In the genomic region with DNA sequence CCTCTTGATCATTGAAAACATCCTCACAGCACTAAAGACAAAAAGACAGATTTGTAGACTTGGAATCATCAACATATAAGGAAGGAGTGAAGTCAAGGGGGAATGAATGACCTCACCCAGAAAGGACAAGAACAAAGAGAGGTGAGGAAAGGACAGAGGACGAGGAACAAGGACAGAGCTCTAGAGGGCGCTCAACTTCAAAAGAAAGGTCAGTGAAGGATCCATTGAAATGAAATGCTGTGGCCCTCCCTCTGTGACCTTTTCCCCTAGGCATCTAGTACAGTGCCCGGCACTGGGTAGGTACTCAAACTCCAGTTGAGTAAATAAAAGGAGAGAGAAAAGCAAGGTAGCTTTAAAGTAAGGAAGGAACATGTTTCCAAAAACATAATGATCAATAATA, we compare ENCODE assay signal across 9 cellular contexts. TPM values are rescaled to one million over a fixed set of nuclear protein-coding genes. Genes with fewer than 3 reads are reported as not detected.
DNase-seq lines count a peak whose midpoint lies in the region; ATAC-seq and TF ChIP-seq lines count a peak whose summit lies in the region.
"Had no signal": no experiment of that assay in that cellular context is flagged by ENCODE, and none has a peak within 500 bp of the region (broad histone marks: within the 10 kb centered on the region; RNA-seq: fewer than 3 reads in every experiment).

No MANE protein-coding gene starts in this region.

- peak; percentile 21 for TF ChIP-seq RAD21 in SK-N-SH (IDR thresholded peaks at IDR 0.05; ENCODE audit: low read length)

- DNase-seq in ELR (ENCODE audit: low read depth), result peak; percentile 69
- no peak for DNase-seq in SK-N-SH
- DNase-seq in iPS-NIHi7 (ENCODE audit: extremely low spot score), result peak; percentile 69
- no peak for DNase-seq in dorsolateral prefrontal cortex
- no peak for DNase-seq in inferior parietal cortex (ENCODE audit: extremely low spot score)
- no peak for DNase-seq in OCI-M2 (lab: John Stamatoyannopoulos, UW; ENCODE audit: unreplicated experiment)

- H3K27me3 ChIP-seq in SK-N-SH (ENCODE audit: insufficient read depth) (peaks cover 4% of the 10 kb centered on the region; the same call in 1 of the 2 replicates), dorsolateral prefrontal cortex (no peaks in the 10 kb centered on the region), gastroesophageal sphincter (no peaks in the 10 kb centered on the region)
- H3K27me3 ChIP-seq: thyroid gland had no signal

- H3K4me3 ChIP-seq in SK-N-SH (ENCODE audit: low read depth in 2 of 2, low read length in 1 of 2) (no peak overlapping the region), dorsolateral prefrontal cortex (no peak overlapping the region), gastroesophageal sphincter (no peak overlapping the region)
- H3K4me3 ChIP-seq: thyroid gland had no signal

- H3K9ac ChIP-seq in SK-N-SH, result no peak overlapping the region

- no peaks in the 10 kb centered on the region for H3K79me2 ChIP-seq in SK-N-SH (ENCODE audit: insufficient read depth)

- POLR2A ChIA-PET in SK-N-SH (lab: Yijun Ruan, JAX), result no interaction called here

- no peak overlapping the region for H3K4me2 ChIP-seq in SK-N-SH

- H4K20me1 ChIP-seq in SK-N-SH (ENCODE audit: insufficient read depth), result no peaks in the 10 kb centered on the region

- intact Hi-C loops in dorsolateral prefrontal cortex (cut with DNase I), result no loop called here

- H3K9me3 ChIP-seq in SK-N-SH, result no peaks in the 10 kb centered on the region
- no peaks in the 10 kb centered on the region for H3K9me3 ChIP-seq in gastroesophageal sphincter
- H3K9me3 ChIP-seq: thyroid gland had no signal

- peak; percentile 41; the same call in 1 of the 2 replicates for TF ChIP-seq CTCF in SK-N-SH (IDR thresholded peaks at IDR 0.05)
- TF ChIP-seq CTCF in dorsolateral prefrontal cortex (IDR thresholded peaks at IDR 0.05 in 54 of 56, conservative IDR thresholded peaks at IDR 0.05 in 2 of 56; ENCODE audit: low read depth in 1 of 56, partially characterized antibody in 56 of 56), result peak in 7 of 56 donors; percentile 6 to 20 (median 13)
- no peak for TF ChIP-seq CTCF in gastroesophageal sphincter (IDR thresholded peaks at IDR 0.05)

- H3K4me1 ChIP-seq in SK-N-SH (ENCODE audit: control insufficient read depth in 1 of 2, insufficient read depth in 2 of 2, low read depth in 1 of 2, low read length in 1 of 2) (no peaks in the 10 kb centered on the region; a peak in 1 of 4 replicates), gastroesophageal sphincter (no peaks in the 10 kb centered on the region)
- H3K4me1 ChIP-seq: thyroid gland had no signal

- H3K36me3 ChIP-seq in SK-N-SH (replicated peaks in 1 of 2; ENCODE audit: control insufficient read depth in 1 of 2, insufficient read depth in 2 of 2, low read length in 1 of 2) (no peaks in the 10 kb centered on the region), gastroesophageal sphincter (no peaks in the 10 kb centered on the region)
- H3K36me3 ChIP-seq: thyroid gland had no signal

- TF ChIP-seq POLR2A in gastroesophageal sphincter (IDR thresholded peaks at IDR 0.05), result no peak

- no peaks in the 10 kb centered on the region for H3K9me2 ChIP-seq in SK-N-SH

- no peaks in the 10 kb centered on the region for H3F3A ChIP-seq in SK-N-SH (replicated peaks; ENCODE audit: insufficient read depth)

- H2AFZ ChIP-seq in SK-N-SH (ENCODE audit: low read depth), result no peak overlapping the region

- ATAC-seq in HG02973 (IDR thresholded peaks at IDR 0.05; ENCODE audit: unreplicated experiment), result peak; percentile 52
- no peak for ATAC-seq in gastroesophageal sphincter

- H3K27ac ChIP-seq in SK-N-SH (ENCODE audit: low read depth in 2 of 2, low read length in 1 of 2), result no peak overlapping the region
- H3K27ac ChIP-seq in dorsolateral prefrontal cortex, result no peak overlapping the region
- no peak overlapping the region for H3K27ac ChIP-seq in gastroesophageal sphincter
- H3K27ac ChIP-seq: thyroid gland had no signal

- WGBS in SK-N-SH (ENCODE audit: low lambda C conversion rate), result 41% methylated on average over 3 of the region's 3 CpGs
- 30 to 46% methylated on average over 3 of the region's 3 CpGs for WGBS in gastroesophageal sphincter (ENCODE audit: low coverage in 1 of 2), 2 donors

- CTCF ChIA-PET in SK-N-SH (lab: Yijun Ruan, JAX), result no interaction called here

- TF ChIP-seq EP300 in SK-N-SH (IDR thresholded peaks at IDR 0.05; ENCODE audit: borderline replicate concordance in 1 of 2, low read depth in 1 of 2, low read length in 1 of 2) (no peak), gastroesophageal sphincter (IDR thresholded peaks at IDR 0.05) (no peak)

TF ChIP-seq in SK-N-SH, 30 proteins besides CTCF, POLR2A, EP300 and RAD21:
- TF ChIP-seq SMC3 (IDR thresholded peaks at IDR 0.05; ENCODE audit: low read depth, low read length) (peak; percentile 22; the same call in 1 of the 2 replicates), FOSL2 (IDR thresholded peaks at IDR 0.05; ENCODE audit: borderline replicate concordance, low read depth) (no peak), MEF2A (IDR thresholded peaks at IDR 0.05; ENCODE audit: borderline replicate concordance, low read depth) (no peak)
- TF ChIP-seq, protein P1, sequence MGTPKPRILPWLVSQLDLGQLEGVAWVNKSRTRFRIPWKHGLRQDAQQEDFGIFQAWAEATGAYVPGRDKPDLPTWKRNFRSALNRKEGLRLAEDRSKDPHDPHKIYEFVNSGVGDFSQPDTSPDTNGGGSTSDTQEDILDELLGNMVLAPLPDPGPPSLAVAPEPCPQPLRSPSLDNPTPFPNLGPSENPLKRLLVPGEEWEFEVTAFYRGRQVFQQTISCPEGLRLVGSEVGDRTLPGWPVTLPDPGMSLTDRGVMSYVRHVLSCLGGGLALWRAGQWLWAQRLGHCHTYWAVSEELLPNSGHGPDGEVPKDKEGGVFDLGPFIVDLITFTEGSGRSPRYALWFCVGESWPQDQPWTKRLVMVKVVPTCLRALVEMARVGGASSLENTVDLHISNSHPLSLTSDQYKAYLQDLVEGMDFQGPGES (IDR thresholded peaks at IDR 0.05; ENCODE audit: low read depth, low read length), result no peak

RNA-seq across cellular contexts. Expression of a gene that starts 2.6 kb away (rescaled TPM):
- polyA plus RNA-seq in SK-N-SH (2012; rRNA removed), result 0.03 TPM in 1 of 2 replicates, not detected in the other
- 0.01 TPM in 1 of 2 replicates, not detected in the other for polyA plus RNA-seq in SK-N-SH (2012; cell fraction: cytosol; rRNA removed)
- polyA plus RNA-seq in SK-N-SH (2012; cell fraction: nucleus; rRNA removed), result 0.17 and 0.19 TPM in 2 replicates
- 10 to 100 TPM in 92 of 120 experiments, 1 to 10 TPM in 28; 4.0 to 24.3 (median 11.9) TPM for total RNA-seq in dorsolateral prefrontal cortex
- total RNA-seq in gastroesophageal sphincter, result 1 to 10 TPM; 2.0 to 9.8 (median 9.2) TPM

Comparison
In these comparisons a context has a peak if more than half of its experiments do, and no peak if none do; other contexts are left out.
1. DNase-seq: peak in ELR (single experiment) and iPS-NIHi7 (single experiment); none in SK-N-SH (single experiment), dorsolateral prefrontal cortex (0 of 10), inferior parietal cortex (single experiment) and OCI-M2 (single experiment).